18 cellular contexts compared by ENCODE assay signal in the genomic region with DNA sequence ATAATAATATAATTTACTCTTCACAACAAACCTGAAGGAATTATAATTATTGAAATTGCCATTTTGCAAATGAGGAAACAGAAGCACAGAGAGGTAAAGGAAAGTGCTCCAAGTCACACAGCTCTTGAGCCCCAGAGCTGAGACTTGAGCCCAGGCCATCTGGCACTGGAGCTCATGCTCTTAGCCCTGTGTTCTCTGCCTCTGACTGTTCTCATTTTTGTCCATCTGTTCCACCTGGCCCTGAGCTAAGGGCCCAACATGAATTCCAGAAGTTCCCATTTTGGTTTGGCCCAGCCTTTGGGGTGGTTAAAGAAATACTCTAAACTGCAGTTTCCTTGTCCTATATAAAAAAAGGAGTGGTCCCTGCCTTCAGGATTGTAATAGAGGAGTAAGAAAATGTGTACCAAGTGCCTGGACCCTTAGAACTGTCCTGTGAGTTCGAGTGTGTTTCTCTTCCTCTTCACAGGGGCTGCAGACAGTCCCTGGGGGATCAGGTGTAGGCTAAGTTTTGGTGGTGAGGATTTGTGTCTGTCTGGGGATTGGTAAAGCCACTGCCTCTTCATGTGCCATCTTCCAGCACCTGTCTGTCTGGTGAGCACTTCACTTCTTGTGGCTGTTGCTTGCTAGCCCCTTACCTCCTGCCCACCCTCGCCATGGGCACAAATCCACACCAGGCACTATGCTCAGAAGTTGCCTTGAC.
DNase-seq lines count a peak whose midpoint lies in the region; ATAC-seq, FAIRE-seq and TF ChIP-seq lines count a peak whose summit lies in the region.
"Had no signal": no experiment of that assay in that cellular context is flagged by ENCODE, and none has a peak within 500 bp of the region (broad histone marks: within the 10 kb centered on the region; RNA-seq: fewer than 3 reads in every experiment).

No MANE protein-coding gene starts in this region.

- H3K36me3 ChIP-seq in HepG2 (replicated peaks in 1 of 2; ENCODE audit: control insufficient read depth in 1 of 2, insufficient read depth in 2 of 2, low read length in 2 of 2) (peaks cover 14 to 45% of the 10 kb centered on the region in 2 experiments; a peak in 4 of 5 replicates), right lobe of liver (no peaks in the 10 kb centered on the region)

- no peak for DNase-seq in HepG2 (ENCODE audit: low spot score)
- no peak for DNase-seq in right lobe of liver
- peak; percentile 12 for DNase-seq in NAMALWA (ENCODE audit: low spot score)
- DNase-seq in germinal center (ENCODE audit: low spot score), result peak; percentile 78
- DNase-seq in GF-D8 (lab: John Stamatoyannopoulos, UW), result no peak
- no peak for DNase-seq in hypothalamus (lab: John Stamatoyannopoulos, UW)
- no peak for DNase-seq in SW 1271 (lab: John Stamatoyannopoulos, UW)
- DNase-seq: COR-L47, HCEC 1CT, NCI-H1092, NCI-H1694, NCI-H2107, NCI-H446, SHP77 treated with DMSO at 0.1 percent for 48 hours had no signal

- intact Hi-C loops in HepG2 (cut with micrococcal nuclease; ENCODE audit: unreplicated experiment) (no loop called here), right lobe of liver (cut with DNase I) (no loop called here)

- no peaks in the 10 kb centered on the region for H4K20me1 ChIP-seq in HepG2 (ENCODE audit: insufficient read depth, low read length)

- H3K27me3 ChIP-seq in HepG2 (ENCODE audit: control insufficient read depth in 1 of 2, insufficient read depth in 2 of 2, low read length in 2 of 2) (no peaks in the 10 kb centered on the region), right lobe of liver (no peaks in the 10 kb centered on the region)

- TF ChIP-seq RAD21 in HepG2 (CRISPR knock-in tag; IDR thresholded peaks at IDR 0.05), result no peak

- BruUV-seq in HepG2 (replicated peaks; lab: Mats Ljungman, UMichigan), result no TSS peak

- TF ChIP-seq POLR2A in HepG2 (IDR thresholded peaks at IDR 0.05; ENCODE audit: insufficient read depth in 1 of 2, low read depth in 2 of 2, low read length in 2 of 2) (no peak), right lobe of liver (IDR thresholded peaks at IDR 0.05) (no peak)

- TF ChIP-seq CTCF in HepG2 (CRISPR knock-in tag; IDR thresholded peaks at IDR 0.05) (no peak), right lobe of liver (IDR thresholded peaks at IDR 0.05) (no peak)

- peaks cover 11% of the 10 kb centered on the region for H3K4me1 ChIP-seq in HepG2 (ENCODE audit: insufficient read depth, low read length)
- H3K4me1 ChIP-seq in right lobe of liver, result peaks cover 0 to 10% (median 2%) of the 10 kb centered on the region in 4 donors

- H3K9me3 ChIP-seq in HepG2 (ENCODE audit: low read length) (no peaks in the 10 kb centered on the region), right lobe of liver (no peaks in the 10 kb centered on the region)

- in situ Hi-C loops in HepG2 (cut with HindIII; ENCODE audit: extremely low pct_ligation_motif_present, low pct_unique_long_range_greater_than_20kb), result no loop called here

- H3K27ac ChIP-seq in HepG2 (ENCODE audit: extremely low read length, insufficient read depth, low read length) (no peak overlapping the region), right lobe of liver (no peak overlapping the region)

- FAIRE-seq in HepG2 (lab: Jason Lieb, UNC), result no peak
- FAIRE-seq: A204.1, HTR-8/SVneo, RCC 7860 had no signal

- POLR2A ChIA-PET in HepG2 (lab: Yijun Ruan, JAX), result no interaction called here

- 91% methylated on average over 2 of the region's 2 CpGs for WGBS in HepG2 (ENCODE audit: low lambda C conversion rate)
- 95% methylated on average over 2 of the region's 2 CpGs for WGBS in right lobe of liver (ENCODE audit: insufficient coverage, low coverage, low lambda C conversion rate, missing lambda C conversion rate)

- H3K4me3 ChIP-seq in HepG2 (replicated peaks in 1 of 3; ENCODE audit: insufficient read depth in 1 of 3, low read depth in 2 of 3, low read length in 3 of 3) (no peak overlapping the region), right lobe of liver (no peak overlapping the region)

- TF ChIP-seq EP300 in HepG2 (IDR thresholded peaks at IDR 0.05; ENCODE audit: low read depth in 2 of 2, low read length in 2 of 2) (no peak), HepG2 (CRISPR knock-in tag; IDR thresholded peaks at IDR 0.05; ENCODE audit: borderline replicate concordance) (no peak)

- H3K4me2 ChIP-seq in HepG2 (ENCODE audit: low read depth, low read length), result no peak overlapping the region

- ATAC-seq in HepG2, result no peak
- ATAC-seq in right lobe of liver, result no peak
- no peak for ATAC-seq in HG03354 (IDR thresholded peaks at IDR 0.05; ENCODE audit: poor library complexity, severe bottlenecking, unreplicated experiment)

- no peak overlapping the region for H3K9ac ChIP-seq in HepG2 (ENCODE audit: insufficient read depth, low read depth, low read length)

- no peak overlapping the region for H2AFZ ChIP-seq in HepG2 (ENCODE audit: low read length)

- no peaks in the 10 kb centered on the region for H3K79me2 ChIP-seq in HepG2 (ENCODE audit: insufficient read depth, low read length)

- CTCF ChIA-PET in HepG2 (lab: Yijun Ruan, JAX; ENCODE audit: low intra/inter-chr PET ratio, low total read pairs), result no interaction called here

TF ChIP-seq in HepG2, 621 proteins besides CTCF, POLR2A, EP300 and RAD21:
- TF ChIP-seq, protein P1, sequence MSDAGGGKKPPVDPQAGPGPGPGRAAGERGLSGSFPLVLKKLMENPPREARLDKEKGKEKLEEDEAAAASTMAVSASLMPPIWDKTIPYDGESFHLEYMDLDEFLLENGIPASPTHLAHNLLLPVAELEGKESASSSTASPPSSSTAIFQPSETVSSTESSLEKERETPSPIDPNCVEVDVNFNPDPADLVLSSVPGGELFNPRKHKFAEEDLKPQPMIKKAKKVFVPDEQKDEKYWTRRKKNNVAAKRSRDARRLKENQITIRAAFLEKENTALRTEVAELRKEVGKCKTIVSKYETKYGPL (CRISPR knock-in tag; IDR thresholded peaks at IDR 0.05), result no peak
- TF ChIP-seq NCOR1 (IDR thresholded peaks at IDR 0.05; ENCODE audit: borderline replicate concordance, low read length) (no peak), ZNF768 (CRISPR knock-in tag; IDR thresholded peaks at IDR 0.05) (peak; percentile 26; the same call in 1 of the 2 replicates)

Comparison
In these comparisons a context has a peak if more than half of its experiments do, and no peak if none do; other contexts are left out.
1. DNase-seq: peak in NAMALWA (single experiment) and germinal center (single experiment); none in HepG2 (single experiment), right lobe of liver (0 of 3), GF-D8 (single experiment), hypothalamus (0 of 51) and SW 1271 (0 of 2).